In genomic region chr12:121794532-121795028, GRCh38 we compare ENCODE assay signal across 8 cellular contexts. TPM values are rescaled to one million over a fixed set of nuclear protein-coding genes. Genes with fewer than 3 reads are reported as not detected.
DNase-seq lines count a peak whose midpoint lies in the region; ATAC-seq, FAIRE-seq and TF ChIP-seq lines count a peak whose summit lies in the region.

No MANE protein-coding gene starts in this region.

- peak overlapping the region; percentile 98 for H3K27ac ChIP-seq in CD4-positive, CD25-positive, alpha-beta regulatory T cell (ENCODE audit: insufficient read depth, low read length, poor library complexity, severe bottlenecking)
- peak overlapping the region; percentile 100 for H3K27ac ChIP-seq in right atrium auricular region

- H3K27me3 ChIP-seq in CD4-positive, CD25-positive, alpha-beta regulatory T cell (ENCODE audit: control insufficient read depth, insufficient read depth, low read length): no peaks in the 10 kb centered on the region
- H3K27me3 ChIP-seq in right atrium auricular region: no peaks in the 10 kb centered on the region

- peaks cover 16% of the 10 kb centered on the region for H3K36me3 Mint-ChIP-seq in CD4-positive, CD25-positive, alpha-beta regulatory T cell

- H3K9me3 ChIP-seq in CD4-positive, CD25-positive, alpha-beta regulatory T cell (ENCODE audit: control insufficient read depth in 2 of 2, low read length in 2 of 2): no peaks in the 10 kb centered on the region
- H3K9me3 ChIP-seq in right atrium auricular region: no peaks in the 10 kb centered on the region

- peaks cover 29% of the 10 kb centered on the region for H3K36me3 ChIP-seq in CD4-positive, CD25-positive, alpha-beta regulatory T cell (ENCODE audit: control insufficient read depth, insufficient read depth, low read length)
- H3K36me3 ChIP-seq in right atrium auricular region: peaks cover 7% of the 10 kb centered on the region

- peak overlapping the region; percentile 62 for H3K4me3 ChIP-seq in CD4-positive, CD25-positive, alpha-beta regulatory T cell (ENCODE audit: low read depth, low read length)
- H3K4me3 ChIP-seq in right atrium auricular region: peak overlapping the region; percentile 46 to 60

- peaks cover 0 to 76% (median 48%) of the 10 kb centered on the region in 4 donors for H3K4me1 Mint-ChIP-seq in CD4-positive, CD25-positive, alpha-beta regulatory T cell

- H3K4me3 Mint-ChIP-seq in CD4-positive, CD25-positive, alpha-beta regulatory T cell: peak overlapping the region; percentile 87 to 92 (median 92)

- peak; percentile 10 to 12 for ATAC-seq in CD4-positive, CD25-positive, alpha-beta regulatory T cell (ENCODE audit: low read depth in 2 of 2)
- ATAC-seq in HG03095 (IDR thresholded peaks at IDR 0.05; ENCODE audit: unreplicated experiment): peak; percentile 2

- peaks cover 87% of the 10 kb centered on the region for H3K4me1 ChIP-seq in CD4-positive, CD25-positive, alpha-beta regulatory T cell (ENCODE audit: control insufficient read depth, insufficient read depth, low read length, poor library complexity, severe bottlenecking)
- H3K4me1 ChIP-seq in right atrium auricular region: peaks cover 0 to 77% of the 10 kb centered on the region in 2 donors

- peak overlapping the region; percentile 95 to 98 (median 98) for H3K27ac Mint-ChIP-seq in CD4-positive, CD25-positive, alpha-beta regulatory T cell

- no peak for TF ChIP-seq CTCF in right atrium auricular region (IDR thresholded peaks at IDR 0.05)

- H3K9me3 Mint-ChIP-seq in CD4-positive, CD25-positive, alpha-beta regulatory T cell: no peaks in the 10 kb centered on the region

- H3K27me3 Mint-ChIP-seq in CD4-positive, CD25-positive, alpha-beta regulatory T cell: peaks cover 18% of the 10 kb centered on the region

- peak in 1 of 3 donors; percentile 57 for DNase-seq in CD4-positive, CD25-positive, alpha-beta regulatory T cell
- peak; percentile 50 for DNase-seq in activated effector memory CD4-positive, alpha-beta T cell treated with Interleukin-2 at 50 U/mL for 16 hours
- DNase-seq in right atrium auricular region (ENCODE audit: low spot score): no peak
- DNase-seq in stimulated activated CD8-positive, alpha-beta memory T cell treated with anti-CD3 and anti-CD28 coated beads, Interleukin-4, amount 100 ng/mL, for 48 hours: peak; percentile 60
- no peak for DNase-seq in activated gamma-delta T cell treated with Interleukin-2 at 50 U/mL for 16 hours
- DNase-seq in urothelium cell line (ENCODE audit: low spot score): no peak
- DNase-seq in NOMO-1 (lab: John Stamatoyannopoulos, UW; ENCODE audit: unreplicated experiment in 2 of 2): no peak

- FAIRE-seq in urothelium cell line (lab: Jason Lieb, UNC): no peak

RNA-seq across cellular contexts. Expression of gene RHOF, which starts 1.1 kb away (rescaled TPM):
- total RNA-seq in CD4-positive, CD25-positive, alpha-beta regulatory T cell: 149 TPM
- polyA plus RNA-seq in CD4-positive, CD25-positive, alpha-beta regulatory T cell: 100 to 1,000 TPM in 1 of 4 donors, 10 to 100 TPM in 3; 80.4 to 100 (median 92.0) TPM
- total RNA-seq in right atrium auricular region: 10 to 100 TPM in 1 of 2 donors, 1 to 10 TPM in 1; 7.3 to 21.9 TPM

RNA-seq across cellular contexts. Expression of gene SETD1B, which starts 9.2 kb away (rescaled TPM):
- total RNA-seq in CD4-positive, CD25-positive, alpha-beta regulatory T cell: 118 TPM
- polyA plus RNA-seq in CD4-positive, CD25-positive, alpha-beta regulatory T cell: 1 to 10 TPM; 1.2 to 2.0 (median 1.5) TPM
- 1 to 10 TPM; 6.0 to 9.3 TPM for total RNA-seq in right atrium auricular region

Comparison
In these comparisons a context has a peak if more than half of its experiments do, and no peak if none do; other contexts are left out.
1. DNase-seq: peak in activated effector memory CD4-positive, alpha-beta T cell treated with Interleukin-2 at 50 U/mL for 16 hours (single experiment) and stimulated activated CD8-positive, alpha-beta memory T cell treated with anti-CD3 and anti-CD28 coated beads, Interleukin-4, amount 100 ng/mL, for 48 hours (single experiment); none in right atrium auricular region (single experiment), activated gamma-delta T cell treated with Interleukin-2 at 50 U/mL for 16 hours (single experiment), urothelium cell line (single experiment) and NOMO-1 (0 of 2).
2. RNA of gene SETD1B, which starts 9.2 kb away (total RNA-seq): 118 TPM in CD4-positive, CD25-positive, alpha-beta regulatory T cell (single experiment); 6.0 to 9.3 TPM in right atrium auricular region; every median in the first group is over 10 times any median in the second.